In genomic region chr2:8487461-8487932, GRCh38 we compare ENCODE assay signal across 7 cellular contexts.
DNase-seq lines count a peak whose midpoint lies in the region; ATAC-seq and TF ChIP-seq lines count a peak whose summit lies in the region.

No MANE protein-coding gene starts in this region.

- TF ChIP-seq CTCF in progenitor cell of endocrine pancreas (IDR thresholded peaks at IDR 0.05; ENCODE audit: unreplicated experiment) (no peak), osteocyte (IDR thresholded peaks at IDR 0.05) (no peak)

- no peaks in the 10 kb centered on the region for H3K9me3 Mint-ChIP-seq in activated naive CD8-positive, alpha-beta T cell treated with anti-CD3 and anti-CD28 coated beads, Interleukin-2, amount 50 U/mL, for 24 hours
- peaks cover 2% of the 10 kb centered on the region for H3K9me3 Mint-ChIP-seq in progenitor cell of endocrine pancreas (ENCODE audit: low read depth)
- H3K9me3 Mint-ChIP-seq in osteocyte (ENCODE audit: unreplicated experiment): no peaks in the 10 kb centered on the region

- peak overlapping the region; percentile 81 for H3K4me3 Mint-ChIP-seq in activated naive CD8-positive, alpha-beta T cell treated with anti-CD3 and anti-CD28 coated beads, Interleukin-2, amount 50 U/mL, for 24 hours
- H3K4me3 Mint-ChIP-seq in progenitor cell of endocrine pancreas (ENCODE audit: low read depth): no peak overlapping the region
- no peak overlapping the region for H3K4me3 Mint-ChIP-seq in osteocyte (ENCODE audit: unreplicated experiment)

- H3K36me3 Mint-ChIP-seq in activated naive CD8-positive, alpha-beta T cell treated with anti-CD3 and anti-CD28 coated beads, Interleukin-2, amount 50 U/mL, for 24 hours (ENCODE audit: low read depth): peaks cover 9% of the 10 kb centered on the region
- no peaks in the 10 kb centered on the region for H3K36me3 Mint-ChIP-seq in progenitor cell of endocrine pancreas (ENCODE audit: insufficient read depth)
- H3K36me3 Mint-ChIP-seq in osteocyte (ENCODE audit: unreplicated experiment): no peaks in the 10 kb centered on the region

- no peak for DNase-seq in activated naive CD8-positive, alpha-beta T cell treated with anti-CD3 and anti-CD28 coated beads, Interleukin-2, amount 50 U/mL, for 24 hours
- DNase-seq in progenitor cell of endocrine pancreas (ENCODE audit: low spot score, unreplicated experiment) (no peak), osteocyte (ENCODE audit: extremely low spot score, unreplicated experiment) (no peak)
- DNase-seq in activated CD8-positive, alpha-beta memory T cell treated with anti-CD3 and anti-CD28 coated beads, Interleukin-2, amount 50 U/mL, for 48 hours: no peak
- no peak for DNase-seq in stimulated activated CD4-positive, alpha-beta T cell treated with anti-CD3 and anti-CD28 coated beads, Interleukin-1b, Interleukin-23, amount 100 ng/mL, for 48 hours

- peaks cover 6% of the 10 kb centered on the region for H3K27me3 Mint-ChIP-seq in activated naive CD8-positive, alpha-beta T cell treated with anti-CD3 and anti-CD28 coated beads, Interleukin-2, amount 50 U/mL, for 24 hours
- H3K27me3 Mint-ChIP-seq in progenitor cell of endocrine pancreas (peaks cover 9% of the 10 kb centered on the region), osteocyte (ENCODE audit: unreplicated experiment) (peaks cover 17% of the 10 kb centered on the region)

- ATAC-seq in GM19328 (IDR thresholded peaks at IDR 0.05; ENCODE audit: unreplicated experiment) (peak; percentile 15), HG03039 (IDR thresholded peaks at IDR 0.05; ENCODE audit: unreplicated experiment) (peak; percentile 6)
- no peak for ATAC-seq in activated naive CD8-positive, alpha-beta T cell treated with anti-CD3 and anti-CD28 coated beads, Interleukin-2, amount 50 U/mL, for 24 hours

- peak overlapping the region; percentile 90 for H3K27ac Mint-ChIP-seq in activated naive CD8-positive, alpha-beta T cell treated with anti-CD3 and anti-CD28 coated beads, Interleukin-2, amount 50 U/mL, for 24 hours
- peak overlapping the region; percentile 73 for H3K27ac Mint-ChIP-seq in progenitor cell of endocrine pancreas
- no peak overlapping the region for H3K27ac Mint-ChIP-seq in osteocyte (ENCODE audit: unreplicated experiment)

- H3K4me1 Mint-ChIP-seq in activated naive CD8-positive, alpha-beta T cell treated with anti-CD3 and anti-CD28 coated beads, Interleukin-2, amount 50 U/mL, for 24 hours: peaks cover 78% of the 10 kb centered on the region
- peaks cover 21% of the 10 kb centered on the region for H3K4me1 Mint-ChIP-seq in progenitor cell of endocrine pancreas (ENCODE audit: low read depth)
- no peaks in the 10 kb centered on the region for H3K4me1 Mint-ChIP-seq in osteocyte (ENCODE audit: unreplicated experiment)
